In the genomic region with DNA sequence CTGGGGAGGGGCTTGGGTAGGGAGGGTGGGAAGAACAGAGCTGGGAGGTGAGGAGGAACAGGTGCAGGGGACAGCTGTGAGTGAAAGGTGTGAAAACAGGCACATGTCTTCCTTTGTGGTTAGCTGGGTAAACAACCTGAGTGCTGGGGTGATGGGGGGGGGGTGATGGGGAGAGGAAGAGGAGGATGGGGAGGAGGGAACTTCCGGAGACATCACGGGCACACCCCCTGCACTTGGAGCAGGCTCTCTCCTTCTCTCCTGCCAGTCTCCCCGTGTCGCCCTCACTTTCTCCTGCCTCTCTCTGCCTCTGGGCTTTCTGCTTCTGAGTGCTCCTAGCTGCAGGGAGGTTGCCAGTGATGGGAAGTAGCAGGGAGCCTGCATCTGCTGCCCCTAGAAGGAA, we compare ENCODE assay signal across 10 cellular contexts. TPM values are rescaled to one million over a fixed set of nuclear protein-coding genes. Genes with fewer than 3 reads are reported as not detected.
DNase-seq lines count a peak whose midpoint lies in the region; FAIRE-seq and TF ChIP-seq lines count a peak whose summit lies in the region.
"Had no signal": no experiment of that assay in that cellular context is flagged by ENCODE, and none has a peak within 500 bp of the region (broad histone marks: within the 10 kb centered on the region; RNA-seq: fewer than 3 reads in every experiment).

No MANE protein-coding gene starts in this region.

- FAIRE-seq in D721Med (lab: Jason Lieb, UNC) = no peak

- H3K4me1 ChIP-seq in osteoblast (ENCODE audit: insufficient read depth, low read length) = peaks cover 31% of the 10 kb centered on the region

- DNase-seq in DMS79 treated with DMSO at 0.1 percent for 48 hours (lab: John Stamatoyannopoulos, UW) (peak; percentile 21), DMS79 (lab: John Stamatoyannopoulos, UW) (no peak), NCI-H2107 treated with DMSO at 0.1 percent for 48 hours (lab: John Stamatoyannopoulos, UW; ENCODE audit: unreplicated experiment) (peak; percentile 97), osteoblast (ENCODE audit: insufficient read length, low spot score, missing footprints) (peak; percentile 78), GM20000 (ENCODE audit: low spot score) (no peak), D721Med (ENCODE audit: insufficient read length, low spot score) (no peak), glomerular visceral epithelial cell (ENCODE audit: extremely low spot score) (no peak)
- peak; percentile 58 for DNase-seq in activated T-cell treated with anti-CD3 and anti-CD28 coated beads, Interleukin-2, amount 50 U/mL, for 1 hour

- H3K27ac ChIP-seq in osteoblast (ENCODE audit: low read depth, low read length) = no peak overlapping the region
- H3K27ac ChIP-seq: coronary artery had no signal

- no peak overlapping the region for H3K4me2 ChIP-seq in osteoblast (ENCODE audit: insufficient read depth, low read length)

- no peak for TF ChIP-seq CTCF in osteoblast (IDR thresholded peaks at IDR 0.05; ENCODE audit: extremely low read depth, low read depth, low read length)
- TF ChIP-seq CTCF in GM20000 (IDR thresholded peaks at IDR 0.05; ENCODE audit: extremely low read depth, missing control alignments) = no peak
- no peak for TF ChIP-seq CTCF in D721Med (IDR thresholded peaks at IDR 0.05; ENCODE audit: insufficient read depth, missing control alignments)

- no peaks in the 10 kb centered on the region for H3K79me2 ChIP-seq in osteoblast (ENCODE audit: insufficient read depth, low read length)

- H3K36me3 ChIP-seq in osteoblast (ENCODE audit: insufficient read depth, low read length) = peaks cover 10% of the 10 kb centered on the region

- H3K27me3 ChIP-seq in osteoblast (ENCODE audit: insufficient read depth, low read length) = no peaks in the 10 kb centered on the region

- peaks cover 9% of the 10 kb centered on the region for H4K20me1 ChIP-seq in osteoblast (ENCODE audit: insufficient read depth, low read length)

- H2AFZ ChIP-seq in osteoblast (ENCODE audit: low read length) = no peak overlapping the region

- no peaks in the 10 kb centered on the region for H3K9me3 ChIP-seq in osteoblast (ENCODE audit: low read depth, low read length)

- H3K4me3 ChIP-seq in osteoblast (ENCODE audit: insufficient read depth, low read length) = no peak overlapping the region
- H3K4me3 ChIP-seq: coronary artery had no signal

RNA-seq across cellular contexts. Expression of gene CXCR5, which starts 8.8 kb away (rescaled TPM):
- not detected in 2 replicates for total RNA-seq in osteoblast
- total RNA-seq: A172 had no signal

RNA-seq across cellular contexts. Expression of gene BCL9L, which starts 33.2 kb away (rescaled TPM):
- total RNA-seq in osteoblast = 27.9 and 28.3 TPM in 2 replicates

Comparison
In these comparisons a context has a peak if more than half of its experiments do, and no peak if none do; other contexts are left out.
1. DNase-seq: peak in DMS79 treated with DMSO at 0.1 percent for 48 hours (single experiment), NCI-H2107 treated with DMSO at 0.1 percent for 48 hours (single experiment), activated T-cell treated with anti-CD3 and anti-CD28 coated beads, Interleukin-2, amount 50 U/mL, for 1 hour (single experiment) and osteoblast (single experiment); none in DMS79 (single experiment), GM20000 (single experiment), D721Med (single experiment) and glomerular visceral epithelial cell (single experiment).